ENCODE assay signal across 12 cellular contexts in the genomic region with DNA sequence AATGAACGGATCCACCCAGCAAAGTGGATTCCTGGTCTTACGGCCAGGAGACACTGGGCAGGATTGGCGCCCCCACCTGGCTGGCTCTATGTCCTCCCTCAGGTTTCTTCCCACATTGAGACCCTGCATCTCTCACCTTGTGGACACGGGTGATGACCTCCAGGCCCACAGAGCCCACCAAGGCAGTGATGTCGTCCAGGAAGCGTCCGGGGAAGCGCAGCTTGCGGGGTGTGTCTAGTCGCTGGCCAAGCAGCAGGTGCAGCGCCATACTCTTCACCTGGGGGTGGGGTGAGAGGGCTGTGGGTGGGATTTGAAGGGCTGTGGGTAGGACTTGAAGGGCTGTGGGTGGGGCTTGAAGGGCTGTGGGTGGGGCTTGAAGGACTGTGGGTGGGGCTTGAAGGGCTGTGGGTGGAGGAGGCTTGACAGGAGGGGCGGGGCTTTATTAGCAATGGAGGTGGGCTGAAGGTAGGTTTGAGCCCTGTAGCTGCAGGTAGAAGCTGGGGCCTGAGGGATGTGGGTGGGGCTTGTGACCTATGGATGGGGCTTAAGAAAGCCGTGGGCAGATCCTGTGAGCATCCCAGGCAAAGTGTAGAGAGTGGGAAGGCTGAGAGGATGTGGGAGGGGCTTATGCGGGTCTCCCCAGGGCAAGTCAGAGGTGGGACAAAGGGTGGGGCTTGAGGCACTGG. TPM values are rescaled to one million over a fixed set of nuclear protein-coding genes. Genes with fewer than 3 reads are reported as not detected.
DNase-seq lines count a peak whose midpoint lies in the region; ATAC-seq, FAIRE-seq and TF ChIP-seq lines count a peak whose summit lies in the region.
"Had no signal": no experiment of that assay in that cellular context is flagged by ENCODE, and none has a peak within 500 bp of the region (broad histone marks: within the 10 kb centered on the region; RNA-seq: fewer than 3 reads in every experiment).

No MANE protein-coding gene starts in this region.

- no TSS peak for BruUV-seq in K562 (replicated peaks; lab: Mats Ljungman, UMichigan)

- peak; percentile 39 for ATAC-seq in activated CD4-positive, alpha-beta T cell treated with anti-CD3 and anti-CD28 coated beads for 36 hours
- peak; percentile 99 for ATAC-seq in K562
- no peak for ATAC-seq in GM18498 (IDR thresholded peaks at IDR 0.05; ENCODE audit: unreplicated experiment)
- no peak for ATAC-seq in GM18502 (IDR thresholded peaks at IDR 0.05; ENCODE audit: poor library complexity, unreplicated experiment)

- CTCF ChIA-PET in activated CD4-positive, alpha-beta T cell treated with anti-CD3 and anti-CD28 coated beads for 36 hours (lab: Charles Lee), result interaction anchor here (0.8 kb wide), 1 partner anchor 13 kb away, joined by 3 read pairs; no protein-coding TSS in a partner anchor
- CTCF ChIA-PET in K562 (lab: Yijun Ruan, JAX; ENCODE audit: low intra/inter-chr PET ratio), result no interaction called here

- no peak overlapping the region for H2AFZ ChIP-seq in Loucy (ENCODE audit: low read length)
- peak overlapping the region; percentile 83 for H2AFZ ChIP-seq in K562 (ENCODE audit: low read depth, low read length)
- H2AFZ ChIP-seq in neural progenitor cell (replicated peaks), result no peak overlapping the region

- intact Hi-C loops in activated CD4-positive, alpha-beta T cell treated with anti-CD3 and anti-CD28 coated beads for 36 hours (cut with DNase I, micrococcal nuclease), result no loop called here
- intact Hi-C loops in K562 (cut with micrococcal nuclease), result no loop called here

- no peaks in the 10 kb centered on the region for H3K36me3 Mint-ChIP-seq in activated CD4-positive, alpha-beta T cell treated with anti-CD3 and anti-CD28 coated beads for 36 hours (ENCODE audit: low read depth)
- H3K36me3 Mint-ChIP-seq in neural progenitor cell, result peaks cover 6% of the 10 kb centered on the region

- no peaks in the 10 kb centered on the region for H3K9me3 Mint-ChIP-seq in activated CD4-positive, alpha-beta T cell treated with anti-CD3 and anti-CD28 coated beads for 36 hours (ENCODE audit: low read depth)
- peaks cover under 1% of the 10 kb centered on the region for H3K9me3 Mint-ChIP-seq in neural progenitor cell
- H3K9me3 Mint-ChIP-seq: T-helper 1 cell treated with Interleukin-12 subunit alpha and Interleukin-12 subunit beta and Interleukin-4 antibody, amounts not matched to agents 30 μg/mL and 1 μg/mL, for 36 hours had no signal

- POLR2A ChIA-PET in activated CD4-positive, alpha-beta T cell treated with anti-CD3 and anti-CD28 coated beads for 36 hours (lab: Charles Lee), result no interaction called here
- POLR2A ChIA-PET in K562 (lab: Yijun Ruan, JAX), result interaction anchor here (0.8 kb wide), 1 partner anchor 291 kb away, joined by 4 read pairs; no protein-coding TSS in a partner anchor

- H3K27ac Mint-ChIP-seq in activated CD4-positive, alpha-beta T cell treated with anti-CD3 and anti-CD28 coated beads for 36 hours, result no peak overlapping the region
- no peak overlapping the region for H3K27ac Mint-ChIP-seq in neural progenitor cell
- H3K27ac Mint-ChIP-seq: T-helper 1 cell treated with Interleukin-12 subunit alpha and Interleukin-12 subunit beta and Interleukin-4 antibody, amounts not matched to agents 30 μg/mL and 1 μg/mL, for 36 hours had no signal

- no peak for TF ChIP-seq POLR2A in K562 (conservative IDR thresholded peaks at IDR 0.05)

- H3K4me3 ChIP-seq in Loucy (ENCODE audit: low read length, poor library complexity, severe bottlenecking), result no peak overlapping the region
- H3K4me3 ChIP-seq in K562, result no peak overlapping the region
- H3K4me3 ChIP-seq in neural progenitor cell, result no peak overlapping the region
- H3K4me3 ChIP-seq: BLaER1 had no signal

- H3K9ac ChIP-seq in Loucy (ENCODE audit: low read depth, low read length, poor library complexity, severe bottlenecking), result no peak overlapping the region
- 0 out of 4 replicates have a peak overlapping the region, but pooled peaks of 1 of the 2 experiments have one; percentile 11 for H3K9ac ChIP-seq in K562 (ENCODE audit: insufficient read depth in 1 of 2, low read depth in 2 of 2, low read length in 2 of 2)
- no peak overlapping the region for H3K9ac ChIP-seq in neural progenitor cell
- H3K9ac ChIP-seq: BLaER1 had no signal

- H3K27ac ChIP-seq in K562 (ENCODE audit: extremely low read depth, low read depth, low read length) (peak overlapping the region; percentile 32; the same call in 2 of the 3 replicates), neural progenitor cell (no peak overlapping the region)
- H3K27ac ChIP-seq: BLaER1 had no signal

- H3K9me2 ChIP-seq in Loucy (replicated peaks; ENCODE audit: low read depth, low read length), result no peaks in the 10 kb centered on the region

- FAIRE-seq in K562 (lab: Jason Lieb, UNC), result peak; percentile 84

- no peaks in the 10 kb centered on the region for H3K27me3 ChIP-seq in Loucy (ENCODE audit: insufficient read depth, low read length, poor library complexity, severe bottlenecking)
- H3K27me3 ChIP-seq in K562 (ENCODE audit: control insufficient read depth in 2 of 2, insufficient read depth in 2 of 2, low read length in 2 of 2), result no peaks in the 10 kb centered on the region
- no peaks in the 10 kb centered on the region for H3K27me3 ChIP-seq in neural progenitor cell
- H3K27me3 ChIP-seq: BLaER1 had no signal

- DNase-seq in activated CD4-positive, alpha-beta T cell treated with anti-CD3 and anti-CD28 coated beads for 36 hours, result peak; percentile 38
- no peak for DNase-seq in activated CD4-positive, alpha-beta T cell treated with anti-CD3 and anti-CD28 coated beads for 1 hour
- peak; percentile 79 to 93 (median 92) for DNase-seq in K562 (ENCODE audit: extremely low read depth in 1 of 4, low spot score in 3 of 4)
- DNase-seq in neural progenitor cell (ENCODE audit: low spot score), result peak; percentile 28
- DNase-seq in NCI-H2227 (lab: John Stamatoyannopoulos, UW; ENCODE audit: unreplicated experiment), result no peak
- DNase-seq: glutamatergic neuron, NCI-H1930 had no signal

- H3F3A ChIP-seq in Loucy (ENCODE audit: low read depth) (no peaks in the 10 kb centered on the region), neural progenitor cell (ENCODE audit: low read depth) (peaks cover 2% of the 10 kb centered on the region)

- no peaks in the 10 kb centered on the region for H3K4me1 Mint-ChIP-seq in activated CD4-positive, alpha-beta T cell treated with anti-CD3 and anti-CD28 coated beads for 36 hours
- no peaks in the 10 kb centered on the region for H3K4me1 Mint-ChIP-seq in neural progenitor cell

- peaks cover 4% of the 10 kb centered on the region for H3K9me1 ChIP-seq in K562 (ENCODE audit: control insufficient read depth, insufficient read depth, low read length)

- TF ChIP-seq EP300 in K562 (IDR thresholded peaks at IDR 0.05; ENCODE audit: low read length), result no peak

- H3K27me3 Mint-ChIP-seq in activated CD4-positive, alpha-beta T cell treated with anti-CD3 and anti-CD28 coated beads for 36 hours, result peaks cover 2% of the 10 kb centered on the region
- H3K27me3 Mint-ChIP-seq in neural progenitor cell (ENCODE audit: insufficient read depth, low read depth), result peaks cover 5% of the 10 kb centered on the region

- WGBS in K562 (ENCODE audit: insufficient coverage, low coverage, missing lambda C conversion rate), result 19% methylated on average over 11 of the region's 14 CpGs

- H3K9me3 ChIP-seq in Loucy (ENCODE audit: insufficient read depth, low read depth, low read length) (no peaks in the 10 kb centered on the region), K562 (replicated peaks; ENCODE audit: control insufficient read depth, insufficient read depth, low read depth, low read length) (no peaks in the 10 kb centered on the region), neural progenitor cell (ENCODE audit: low read depth) (no peaks in the 10 kb centered on the region)
- H3K9me3 ChIP-seq: BLaER1 had no signal

- TF ChIP-seq CTCF in Loucy (conservative IDR thresholded peaks at IDR 0.05; ENCODE audit: low read length) (peak; percentile 69), K562 (IDR thresholded peaks at IDR 0.05 in 2 of 3, conservative IDR thresholded peaks at IDR 0.05 in 1 of 3; ENCODE audit: insufficient read depth in 2 of 3, low read depth in 1 of 3, low read length in 3 of 3) (peak; percentile 53 to 82 (median 66)), neural progenitor cell (IDR thresholded peaks at IDR 0.05) (peak; percentile 38)

- no peak for TF ChIP-seq RAD21 in K562 (CRISPR knock-in tag; conservative IDR thresholded peaks at IDR 0.05 in 1 of 2, IDR thresholded peaks at IDR 0.05 in 1 of 2)

- H3K79me2 ChIP-seq in Loucy (ENCODE audit: insufficient read depth, low read length), result no peaks in the 10 kb centered on the region
- H3K79me2 ChIP-seq in K562 (ENCODE audit: control insufficient read depth, insufficient read depth, low read length), result no peaks in the 10 kb centered on the region
- H3K79me2 ChIP-seq in neural progenitor cell (ENCODE audit: low read depth), result no peaks in the 10 kb centered on the region

- H4K20me1 ChIP-seq in Loucy (ENCODE audit: insufficient read depth, low read length, poor library complexity, severe bottlenecking), result no peaks in the 10 kb centered on the region
- H4K20me1 ChIP-seq in K562 (replicated peaks; ENCODE audit: control insufficient read depth, insufficient read depth, low read length), result peaks cover 3% of the 10 kb centered on the region; the same call in 1 of the 2 replicates
- H4K20me1 ChIP-seq in neural progenitor cell (ENCODE audit: low read depth), result no peaks in the 10 kb centered on the region
- H4K20me1 ChIP-seq: BLaER1 had no signal

- in situ Hi-C loops in K562 (cut with MboI), result no loop called here

- no peak overlapping the region for H3K4me3 Mint-ChIP-seq in activated CD4-positive, alpha-beta T cell treated with anti-CD3 and anti-CD28 coated beads for 36 hours
- no peak overlapping the region for H3K4me3 Mint-ChIP-seq in neural progenitor cell
- H3K4me3 Mint-ChIP-seq: T-helper 1 cell treated with Interleukin-12 subunit alpha and Interleukin-12 subunit beta and Interleukin-4 antibody, amounts not matched to agents 30 μg/mL and 1 μg/mL, for 36 hours had no signal

- no peaks in the 10 kb centered on the region for H3K4me1 ChIP-seq in Loucy (ENCODE audit: insufficient read depth, low read length, poor library complexity, severe bottlenecking)
- peaks cover 4 to 18% of the 10 kb centered on the region in 2 experiments; a peak in 3 of 5 replicates for H3K4me1 ChIP-seq in K562 (replicated peaks in 1 of 2; ENCODE audit: control insufficient read depth in 2 of 2, insufficient read depth in 2 of 2, low read length in 2 of 2)
- no peaks in the 10 kb centered on the region for H3K4me1 ChIP-seq in neural progenitor cell
- H3K4me1 ChIP-seq: BLaER1 had no signal

- H3K36me3 ChIP-seq in Loucy (ENCODE audit: insufficient read depth, low read length), result no peaks in the 10 kb centered on the region
- H3K36me3 ChIP-seq in K562 (ENCODE audit: control insufficient read depth, insufficient read depth, low read length), result 0 out of 3 replicates have a peak, but pooled peaks cover under 1% of the 10 kb centered on the region
- no peaks in the 10 kb centered on the region for H3K36me3 ChIP-seq in neural progenitor cell
- H3K36me3 ChIP-seq: BLaER1 had no signal

- H3K4me2 ChIP-seq in Loucy (ENCODE audit: low read depth, low read length, poor library complexity, severe bottlenecking), result no peak overlapping the region
- H3K4me2 ChIP-seq in K562 (ENCODE audit: insufficient read depth, low read length), result peak overlapping the region; percentile 68
- H3K4me2 ChIP-seq in neural progenitor cell, result no peak overlapping the region
- H3K4me2 ChIP-seq: BLaER1 had no signal

RNA-seq across cellular contexts. Expression of gene ANGPTL8, which starts 12.1 kb away (rescaled TPM):
- not detected for total RNA-seq in activated CD4-positive, alpha-beta T cell treated with anti-CD3 and anti-CD28 coated beads for 36 hours
- not detected in 2 replicates for total RNA-seq in K562 (2011; cell fraction: chromatin; rRNA removed; ENCODE audit: low replicate concordance)
- total RNA-seq in K562 (2011; cell fraction: nucleolus; rRNA removed), result not detected in 2 replicates
- not detected in 2 replicates for total RNA-seq in K562 (2011; cell fraction: nucleoplasm; rRNA removed)
- total RNA-seq in K562 (2014; rRNA removed), result not detected in 2 replicates
- total RNA-seq in K562 (2014; rRNA removed; fragmentation: Illumina TruSeq; extraction: Trizol), result not detected in 2 replicates
- not detected in 2 replicates for total RNA-seq in K562 (2015; rRNA removed; fragmentation: Illumina TruSeq; extraction: Trizol)
- not detected in 2 replicates for total RNA-seq in K562 (2021)
- polyA plus RNA-seq in K562 (2011; rRNA removed), result not detected in 2 replicates
- polyA plus RNA-seq in K562 (2011; cell fraction: cytosol; rRNA removed), result not detected in 2 replicates
- polyA plus RNA-seq in K562 (2011; cell fraction: nucleus; rRNA removed), result not detected in 2 replicates
- not detected in 2 replicates for polyA plus RNA-seq in K562 (2012)
- polyA plus RNA-seq in K562 (2014; fragmentation: Illumina TruSeq; extraction: Trizol), result not detected in 2 replicates
- polyA plus RNA-seq in K562 (2014; fragmentation: Nextera tagmentation; extraction: Ambion mirVana), result not detected
- polyA plus RNA-seq in K562 (2014; rRNA removed), result not detected in 2 replicates
- polyA minus RNA-seq in K562 (2011; rRNA and poly(A)+ RNA removed), result not detected in 2 replicates
- polyA minus RNA-seq in K562 (2011; cell fraction: cytosol; rRNA and poly(A)+ RNA removed), result not detected in 2 replicates
- polyA minus RNA-seq in K562 (2011; cell fraction: nucleus; rRNA and poly(A)+ RNA removed), result not detected in 2 replicates
- not detected in 2 replicates for total RNA-seq in neural progenitor cell (ENCODE audit: low replicate concordance)

RNA-seq across cellular contexts. Expression of gene KANK2, which starts 30.0 kb away (rescaled TPM):
- total RNA-seq in activated CD4-positive, alpha-beta T cell treated with anti-CD3 and anti-CD28 coated beads for 36 hours, result 1 to 10 TPM in 1 of 2 experiments, under 1 TPM in 1; 0.91 to 1.2 TPM
- 29.2 and 60.7 TPM in 2 replicates for total RNA-seq in K562 (2011; cell fraction: chromatin; rRNA removed; ENCODE audit: low replicate concordance)
- total RNA-seq in K562 (2011; cell fraction: nucleolus; rRNA removed), result 29.0 and 31.2 TPM in 2 replicates
- 30.1 and 39.5 TPM in 2 replicates for total RNA-seq in K562 (2011; cell fraction: nucleoplasm; rRNA removed)
- total RNA-seq in K562 (2014; rRNA removed) (32.2 and 41.2 TPM in 2 replicates), K562 (2014; rRNA removed; fragmentation: Illumina TruSeq; extraction: Trizol) (12.7 and 13.9 TPM in 2 replicates), K562 (2015; rRNA removed; fragmentation: Illumina TruSeq; extraction: Trizol) (19.8 and 21.3 TPM in 2 replicates), K562 (2021) (36.0 and 37.5 TPM in 2 replicates), neural progenitor cell (ENCODE audit: low replicate concordance) (17.5 and 35.4 TPM in 2 replicates)
- polyA plus RNA-seq in K562 (2011; rRNA removed) (10.8 and 13.5 TPM in 2 replicates), K562 (2014; fragmentation: Illumina TruSeq; extraction: Trizol) (47.7 and 47.8 TPM in 2 replicates), K562 (2014; fragmentation: Nextera tagmentation; extraction: Ambion mirVana) (1 to 10 TPM; 4.4 to 5.6 TPM), K562 (2014; rRNA removed) (17.4 and 24.6 TPM in 2 replicates)
- 9.4 and 26.1 TPM in 2 replicates for polyA plus RNA-seq in K562 (2011; cell fraction: cytosol; rRNA removed)
- 15.1 and 27.0 TPM in 2 replicates for polyA plus RNA-seq in K562 (2011; cell fraction: nucleus; rRNA removed)
- polyA plus RNA-seq in K562 (2012), result 30.1 and 49.8 TPM in 2 replicates
- 7.2 and 12.8 TPM in 2 replicates for polyA minus RNA-seq in K562 (2011; rRNA and poly(A)+ RNA removed)
- polyA minus RNA-seq in K562 (2011; cell fraction: cytosol; rRNA and poly(A)+ RNA removed), result 18.5 and 26.0 TPM in 2 replicates
- polyA minus RNA-seq in K562 (2011; cell fraction: nucleus; rRNA and poly(A)+ RNA removed), result 6.7 and 6.9 TPM in 2 replicates

RNA-seq across cellular contexts. Expression of gene DOCK6, which starts 35.0 kb away (rescaled TPM):
- total RNA-seq in activated CD4-positive, alpha-beta T cell treated with anti-CD3 and anti-CD28 coated beads for 36 hours, result 1 to 10 TPM; 2.8 to 4.6 TPM
- 79.9 and 184 TPM in 2 replicates for total RNA-seq in K562 (2011; cell fraction: chromatin; rRNA removed; ENCODE audit: low replicate concordance)
- total RNA-seq in K562 (2011; cell fraction: nucleolus; rRNA removed), result 88.2 and 89.2 TPM in 2 replicates
- total RNA-seq in K562 (2011; cell fraction: nucleoplasm; rRNA removed), result 65.6 and 76.9 TPM in 2 replicates
- total RNA-seq in K562 (2014; rRNA removed) (3.8 and 5.7 TPM in 2 replicates), K562 (2014; rRNA removed; fragmentation: Illumina TruSeq; extraction: Trizol) (2.0 and 2.4 TPM in 2 replicates), K562 (2015; rRNA removed; fragmentation: Illumina TruSeq; extraction: Trizol) (1.9 and 2.3 TPM in 2 replicates), K562 (2021) (19.3 and 20.2 TPM in 2 replicates), neural progenitor cell (ENCODE audit: low replicate concordance) (10.0 and 27.5 TPM in 2 replicates)
- polyA plus RNA-seq in K562 (2011; rRNA removed) (7.0 and 14.5 TPM in 2 replicates), K562 (2014; fragmentation: Illumina TruSeq; extraction: Trizol) (4.4 and 7.3 TPM in 2 replicates), K562 (2014; fragmentation: Nextera tagmentation; extraction: Ambion mirVana) (under 1 TPM; 0.35 to 0.46 TPM), K562 (2014; rRNA removed) (10.0 and 11.8 TPM in 2 replicates)
- 8.0 and 14.5 TPM in 2 replicates for polyA plus RNA-seq in K562 (2011; cell fraction: cytosol; rRNA removed)
- 78.6 and 79.9 TPM in 2 replicates for polyA plus RNA-seq in K562 (2011; cell fraction: nucleus; rRNA removed)
- polyA plus RNA-seq in K562 (2012), result 7.9 and 22.7 TPM in 2 replicates
- polyA minus RNA-seq in K562 (2011; rRNA and poly(A)+ RNA removed), result 5.3 and 5.8 TPM in 2 replicates
- polyA minus RNA-seq in K562 (2011; cell fraction: cytosol; rRNA and poly(A)+ RNA removed), result 8.8 and 17.8 TPM in 2 replicates
- polyA minus RNA-seq in K562 (2011; cell fraction: nucleus; rRNA and poly(A)+ RNA removed), result 15.8 and 20.2 TPM in 2 replicates

Comparison
In these comparisons a context has a peak if more than half of its experiments do, and no peak if none do; other contexts are left out.
1. DNase-seq: peak in activated CD4-positive, alpha-beta T cell treated with anti-CD3 and anti-CD28 coated beads for 36 hours (single experiment), K562 (4 of 4) and neural progenitor cell (single experiment); none in activated CD4-positive, alpha-beta T cell treated with anti-CD3 and anti-CD28 coated beads for 1 hour (single experiment) and NCI-H2227 (single experiment).
2. ATAC-seq: peak in activated CD4-positive, alpha-beta T cell treated with anti-CD3 and anti-CD28 coated beads for 36 hours (single experiment) and K562 (single experiment); none in GM18498 (single experiment) and GM18502 (single experiment).
3. Peak in every context shown above with its lines, with median percentiles within 50 percentile points of each other: CTCF ChIP-seq.